Comparison of ENCODE assay signal across 8 cellular contexts in the genomic region with DNA sequence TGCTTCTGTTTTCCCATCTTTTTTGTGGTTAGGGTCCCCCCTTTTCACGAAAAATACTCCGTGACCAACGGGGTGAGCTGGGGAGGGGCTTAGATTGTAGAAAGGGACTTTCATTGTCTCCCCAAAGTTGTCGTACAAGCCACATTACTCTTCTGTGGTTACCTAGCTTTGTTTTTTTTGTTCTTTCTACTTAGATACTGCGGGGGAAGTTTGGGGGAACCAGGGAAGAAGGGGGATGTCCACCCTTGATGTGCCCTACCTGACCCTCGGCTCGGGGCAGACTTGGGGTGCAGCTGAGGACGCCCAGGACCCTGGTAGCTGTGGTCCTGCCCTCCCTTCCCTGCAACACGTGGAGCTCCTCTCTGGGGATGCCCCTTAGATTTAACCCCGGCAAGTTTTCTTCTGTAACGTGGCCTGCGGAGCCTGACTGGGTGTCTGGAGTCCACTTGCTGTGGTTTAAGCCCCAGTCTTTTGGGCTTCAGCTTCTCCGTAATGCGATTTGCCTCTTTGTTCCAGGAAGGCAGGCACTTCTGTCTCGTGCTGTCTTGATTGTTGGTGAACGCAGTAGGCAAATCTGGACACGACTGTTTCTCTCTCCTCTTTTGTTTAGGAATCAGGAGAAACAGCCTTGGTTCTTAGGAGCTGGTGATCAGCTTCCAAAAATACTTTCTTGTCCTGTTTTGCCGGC. TPM values are rescaled to one million over a fixed set of nuclear protein-coding genes. Genes with fewer than 3 reads are reported as not detected.
DNase-seq lines count a peak whose midpoint lies in the region; ATAC-seq and TF ChIP-seq lines count a peak whose summit lies in the region.

No MANE protein-coding gene starts in this region.

- WGBS in tibial nerve, 2 donors = 2 to 4% methylated on average over 18 of the region's 18 CpGs

- H3K4me1 Mint-ChIP-seq in activated T-cell treated with anti-CD3 and anti-CD28 coated beads, Interleukin-2, amount 50 U/mL, for 24 hours (ENCODE audit: low read depth) = peaks cover 58% of the 10 kb centered on the region
- peaks cover 25 to 57% (median 50%) of the 10 kb centered on the region in 4 donors for H3K4me1 Mint-ChIP-seq in naive thymus-derived CD8-positive, alpha-beta T cell

- H3K4me3 Mint-ChIP-seq in activated T-cell treated with anti-CD3 and anti-CD28 coated beads, Interleukin-2, amount 50 U/mL, for 24 hours = peak overlapping the region; percentile 98
- peak overlapping the region; percentile 88 to 98 (median 94) for H3K4me3 Mint-ChIP-seq in naive thymus-derived CD8-positive, alpha-beta T cell

- DNase-seq in DMS53 (lab: John Stamatoyannopoulos, UW) = peak; percentile 49
- DNase-seq in DMS53 treated with DMSO at 0.1 percent for 48 hours (lab: John Stamatoyannopoulos, UW; ENCODE audit: unreplicated experiment) = no peak
- peak; percentile 45 to 73 for DNase-seq in NCI-H526 (lab: John Stamatoyannopoulos, UW)
- DNase-seq in activated T-cell treated with anti-CD3 and anti-CD28 coated beads, Interleukin-2, amount 50 U/mL, for 24 hours = peak; percentile 71
- peak; percentile 21 to 73 (median 66) for DNase-seq in naive thymus-derived CD8-positive, alpha-beta T cell
- no peak for DNase-seq in tibial nerve (ENCODE audit: low spot score in 2 of 2)

- H3K9me3 Mint-ChIP-seq in activated T-cell treated with anti-CD3 and anti-CD28 coated beads, Interleukin-2, amount 50 U/mL, for 24 hours = no peaks in the 10 kb centered on the region
- no peaks in the 10 kb centered on the region for H3K9me3 Mint-ChIP-seq in naive thymus-derived CD8-positive, alpha-beta T cell

- no peaks in the 10 kb centered on the region for H3K27me3 ChIP-seq in tibial nerve

- TF ChIP-seq POLR2A in tibial nerve (IDR thresholded peaks at IDR 0.05) = no peak
- no peak for TF ChIP-seq POLR2A in GM18505 (IDR thresholded peaks at IDR 0.05; ENCODE audit: borderline replicate concordance, extremely low read depth, insufficient read depth, insufficient read length)

- no peak for TF ChIP-seq CTCF in tibial nerve (IDR thresholded peaks at IDR 0.05)

- ATAC-seq in esophagus mucosa (peak; percentile 6), GM18505 (IDR thresholded peaks at IDR 0.05; ENCODE audit: unreplicated experiment) (no peak)
- peak; percentile 61 to 73 for ATAC-seq in naive thymus-derived CD8-positive, alpha-beta T cell

- TF ChIP-seq EP300 in tibial nerve (IDR thresholded peaks at IDR 0.05) = no peak

- POLR2A ChIA-PET in naive thymus-derived CD8-positive, alpha-beta T cell (lab: Charles Lee) = interaction anchor here (0.5 to 1.5 kb wide), 5 partner anchors 9 to 144 kb away, joined by 3 to 17 read pairs (median 9); a partner anchor contains a TSS

- H3K9me3 ChIP-seq in tibial nerve = no peaks in the 10 kb centered on the region

- H3K27me3 Mint-ChIP-seq in activated T-cell treated with anti-CD3 and anti-CD28 coated beads, Interleukin-2, amount 50 U/mL, for 24 hours = no peaks in the 10 kb centered on the region
- no peaks in the 10 kb centered on the region for H3K27me3 Mint-ChIP-seq in naive thymus-derived CD8-positive, alpha-beta T cell

- peak overlapping the region; percentile 99 for H3K27ac Mint-ChIP-seq in activated T-cell treated with anti-CD3 and anti-CD28 coated beads, Interleukin-2, amount 50 U/mL, for 24 hours
- peak overlapping the region; percentile 91 to 99 (median 98) for H3K27ac Mint-ChIP-seq in naive thymus-derived CD8-positive, alpha-beta T cell

- peak overlapping the region; percentile 27 to 72 (median 63) for H3K4me3 ChIP-seq in tibial nerve

- peak overlapping the region; percentile 57 to 86 (median 78) for H3K27ac ChIP-seq in tibial nerve

- peaks cover 0 to 52% (median 9%) of the 10 kb centered on the region in 4 donors for H3K4me1 ChIP-seq in tibial nerve

- peaks cover 42% of the 10 kb centered on the region for H3K36me3 Mint-ChIP-seq in activated T-cell treated with anti-CD3 and anti-CD28 coated beads, Interleukin-2, amount 50 U/mL, for 24 hours (ENCODE audit: low read depth)
- peaks cover 0 to 3% (median 0%) of the 10 kb centered on the region in 3 donors for H3K36me3 Mint-ChIP-seq in naive thymus-derived CD8-positive, alpha-beta T cell

- H3K36me3 ChIP-seq in tibial nerve = no peaks in the 10 kb centered on the region

RNA-seq across cellular contexts. Expression of a gene that starts 0.9 kb away (rescaled TPM):
- 33.9 TPM for total RNA-seq in esophagus mucosa
- total RNA-seq in naive thymus-derived CD8-positive, alpha-beta T cell = 10 to 100 TPM; 66.7 to 68.6 TPM
- polyA plus RNA-seq in naive thymus-derived CD8-positive, alpha-beta T cell = 1 to 10 TPM; 3.7 to 9.0 (median 4.3) TPM
- 10 to 100 TPM; 24.3 to 32.2 (median 25.7) TPM for total RNA-seq in tibial nerve

Comparison
In these comparisons a context has a peak if more than half of its experiments do, and no peak if none do; other contexts are left out.
1. DNase-seq: peak in DMS53 (single experiment), NCI-H526 (2 of 2), activated T-cell treated with anti-CD3 and anti-CD28 coated beads, Interleukin-2, amount 50 U/mL, for 24 hours (single experiment) and naive thymus-derived CD8-positive, alpha-beta T cell (10 of 10); none in DMS53 treated with DMSO at 0.1 percent for 48 hours (single experiment) and tibial nerve (0 of 2).